In genomic region chr6:105992315-105992961, GRCh38 we compare ENCODE assay signal across 8 cellular contexts.
DNase-seq lines count a peak whose midpoint lies in the region; ATAC-seq and TF ChIP-seq lines count a peak whose summit lies in the region.

No MANE protein-coding gene starts in this region.

- peak overlapping the region in 3 of 5 donors; percentile 60 to 74 (median 72) for H3K9ac ChIP-seq in subcutaneous abdominal adipose tissue (ENCODE audit: low read length in 5 of 5)

- peak overlapping the region; percentile 62 for H3K27ac ChIP-seq in RWPE1
- peak overlapping the region; percentile 75 for H3K27ac ChIP-seq in foreskin keratinocyte
- H3K27ac ChIP-seq in neutrophil, result peak overlapping the region; percentile 64
- peak overlapping the region; percentile 9 for H3K27ac ChIP-seq in subcutaneous abdominal adipose tissue (ENCODE audit: low read depth, low read length)

- POLR2A ChIA-PET in RWPE1 (lab: Yijun Ruan, JAX; ENCODE audit: low non-redundant PET), result interaction anchor here (0.8 kb wide), 1 partner anchor 98 kb away, joined by 3 read pairs; no protein-coding TSS in a partner anchor

- CTCF ChIA-PET in RWPE1 (lab: Yijun Ruan, JAX), result interaction anchor here (0.5 to 1.9 kb wide), 7 partner anchors 24 to 561 kb away, joined by 3 to 6 read pairs (median 3); partner anchors contain the start of genes CRYBG1 and PRDM1

- H3K27me3 ChIP-seq in foreskin keratinocyte (no peaks in the 10 kb centered on the region), neutrophil (peaks cover 79% of the 10 kb centered on the region), subcutaneous abdominal adipose tissue (ENCODE audit: control insufficient read depth in 5 of 5, insufficient read depth in 4 of 5, low read length in 5 of 5) (peaks cover 0 to 13% (median 4%) of the 10 kb centered on the region in 5 donors)

- H3K36me3 ChIP-seq in neutrophil (no peaks in the 10 kb centered on the region), subcutaneous abdominal adipose tissue (ENCODE audit: control insufficient read depth in 5 of 5, insufficient read depth in 5 of 5, low read length in 5 of 5) (no peaks in the 10 kb centered on the region)

- peak; percentile 84 for ATAC-seq in GM21717 (IDR thresholded peaks at IDR 0.05; ENCODE audit: unreplicated experiment)
- ATAC-seq in foreskin keratinocyte, result peak; percentile 69

- DNase-seq in DMS79 treated with DMSO at 0.1 percent for 48 hours (lab: John Stamatoyannopoulos, UW), result peak; percentile 74
- DNase-seq in Jurkat, Clone E6-1 (ENCODE audit: low read depth, low spot score), result peak; percentile 75
- peak; percentile 97 for DNase-seq in RWPE1 (ENCODE audit: low spot score)
- peak; percentile 73 for DNase-seq in activated gamma-delta T cell (lab: John Stamatoyannopoulos, UW)
- DNase-seq in foreskin keratinocyte, result peak; percentile 54 to 74

- no peak for TF ChIP-seq CTCF in RWPE1 (conservative IDR thresholded peaks at IDR 0.05; ENCODE audit: low read depth)
- TF ChIP-seq CTCF in foreskin keratinocyte (conservative IDR thresholded peaks at IDR 0.05), result peak; percentile 6
- peak; percentile 89 for TF ChIP-seq CTCF in neutrophil (IDR thresholded peaks at IDR 0.05)

- peaks cover 26% of the 10 kb centered on the region for H3K4me1 ChIP-seq in foreskin keratinocyte
- H3K4me1 ChIP-seq in neutrophil (ENCODE audit: control insufficient read depth in 1 of 2, insufficient read depth in 1 of 2, low read depth in 1 of 2, low read length in 1 of 2), result peaks cover 30% of the 10 kb centered on the region in 2 experiments
- peaks cover 2 to 38% (median 29%) of the 10 kb centered on the region in 5 donors for H3K4me1 ChIP-seq in subcutaneous abdominal adipose tissue (ENCODE audit: control insufficient read depth in 5 of 5, insufficient read depth in 5 of 5, low read length in 5 of 5)

- H3K9me3 ChIP-seq in neutrophil, result no peaks in the 10 kb centered on the region
- H3K9me3 ChIP-seq in subcutaneous abdominal adipose tissue (ENCODE audit: control insufficient read depth in 5 of 5, low read length in 5 of 5), result no peaks in the 10 kb centered on the region

- H3K4me3 ChIP-seq in Jurkat, Clone E6-1 (ENCODE audit: low read length), result peak overlapping the region; percentile 66
- H3K4me3 ChIP-seq in neutrophil (ENCODE audit: low read depth in 1 of 2, low read length in 1 of 2) (peak overlapping the region; percentile 77 to 87), subcutaneous abdominal adipose tissue (ENCODE audit: low read depth in 1 of 5, low read length in 5 of 5) (peak overlapping the region; percentile 64 to 94 (median 82))

Comparison
In these comparisons a context has a peak if more than half of its experiments do, and no peak if none do; other contexts are left out.
1. Peak in every context shown above with its lines: DNase-seq, ATAC-seq, H3K4me3 ChIP-seq and H3K27ac ChIP-seq.
2. H3K27ac ChIP-seq: peak in every context shown above with its lines; median percentile 75 in foreskin keratinocyte; 64 in neutrophil; 62 in RWPE1; 9 in subcutaneous abdominal adipose tissue.